ENCODE assay signal across 1 cellular context in the genomic region with DNA sequence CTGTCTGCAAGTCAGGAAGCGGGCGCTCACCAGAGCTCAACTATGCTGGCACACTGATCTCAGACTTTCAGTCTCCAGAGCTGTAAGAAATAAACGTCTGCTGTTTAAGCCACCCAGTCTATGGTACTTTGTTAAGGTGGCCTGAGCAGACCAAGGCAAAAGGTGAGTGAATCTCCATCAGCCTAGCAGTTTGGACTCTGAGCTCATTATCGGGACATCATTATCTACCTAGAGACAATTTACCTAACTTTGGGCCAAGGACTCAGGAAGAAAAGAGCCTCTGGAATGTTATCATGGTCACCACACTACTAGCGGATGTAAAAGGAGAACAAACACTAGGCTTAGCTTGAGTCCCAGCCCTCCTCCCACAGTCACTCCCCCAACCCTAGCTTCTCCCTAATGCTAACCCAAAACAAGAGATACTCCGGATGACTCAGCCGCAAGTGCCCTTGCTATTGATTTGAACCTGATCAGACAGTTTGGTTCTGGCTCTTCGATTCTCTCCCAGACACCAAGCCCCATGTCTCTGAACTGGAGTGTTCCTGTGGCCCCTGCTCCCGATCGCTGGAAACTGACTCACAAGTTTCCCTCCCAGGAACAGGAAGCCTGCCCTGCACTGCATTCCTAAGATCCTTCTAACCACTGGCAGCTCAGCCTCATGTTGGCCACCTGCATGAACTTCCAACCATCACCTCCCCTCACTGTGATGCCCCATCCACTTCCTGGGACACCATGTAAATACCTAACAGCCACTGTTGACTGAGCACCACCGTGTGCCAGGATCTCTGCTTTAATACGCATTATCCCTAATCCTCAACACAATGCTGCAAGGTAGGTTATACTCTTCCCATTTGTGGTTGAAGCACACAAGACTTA.
TF ChIP-seq lines count a peak whose summit lies in the region.

No MANE protein-coding gene starts in this region.

TF ChIP-seq in SK-N-SH, 30 proteins besides CTCF, POLR2A, EP300 and RAD21 (continued from another document):
- TF ChIP-seq, protein P1, sequence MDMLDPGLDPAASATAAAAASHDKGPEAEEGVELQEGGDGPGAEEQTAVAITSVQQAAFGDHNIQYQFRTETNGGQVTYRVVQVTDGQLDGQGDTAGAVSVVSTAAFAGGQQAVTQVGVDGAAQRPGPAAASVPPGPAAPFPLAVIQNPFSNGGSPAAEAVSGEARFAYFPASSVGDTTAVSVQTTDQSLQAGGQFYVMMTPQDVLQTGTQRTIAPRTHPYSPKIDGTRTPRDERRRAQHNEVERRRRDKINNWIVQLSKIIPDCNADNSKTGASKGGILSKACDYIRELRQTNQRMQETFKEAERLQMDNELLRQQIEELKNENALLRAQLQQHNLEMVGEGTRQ (IDR thresholded peaks at IDR 0.05; ENCODE audit: borderline replicate concordance, low read depth, low read length), result no peak
- TF ChIP-seq FOXM1 (IDR thresholded peaks at IDR 0.05; ENCODE audit: low read depth) (no peak), RFX5 (IDR thresholded peaks at IDR 0.05; ENCODE audit: low read length) (no peak), SMC3 (IDR thresholded peaks at IDR 0.05; ENCODE audit: low read depth, low read length) (no peak), FOSL2 (IDR thresholded peaks at IDR 0.05; ENCODE audit: borderline replicate concordance, low read depth) (peak; percentile 47; the same call in 1 of the 2 replicates), TCF12 (IDR thresholded peaks at IDR 0.05) (peak; percentile 82), TEAD4 (IDR thresholded peaks at IDR 0.05; ENCODE audit: borderline replicate concordance, insufficient read depth) (0 out of 2 replicates have a peak, but pooled peaks have one; percentile 15), NFIC (IDR thresholded peaks at IDR 0.05; ENCODE audit: borderline replicate concordance) (0 out of 2 replicates have a peak, but pooled peaks have one; percentile 11)
- TF ChIP-seq, protein P2, sequence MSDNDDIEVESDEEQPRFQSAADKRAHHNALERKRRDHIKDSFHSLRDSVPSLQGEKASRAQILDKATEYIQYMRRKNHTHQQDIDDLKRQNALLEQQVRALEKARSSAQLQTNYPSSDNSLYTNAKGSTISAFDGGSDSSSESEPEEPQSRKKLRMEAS (IDR thresholded peaks at IDR 0.05; ENCODE audit: low read depth), result peak; percentile 94
- TF ChIP-seq, protein P3, sequence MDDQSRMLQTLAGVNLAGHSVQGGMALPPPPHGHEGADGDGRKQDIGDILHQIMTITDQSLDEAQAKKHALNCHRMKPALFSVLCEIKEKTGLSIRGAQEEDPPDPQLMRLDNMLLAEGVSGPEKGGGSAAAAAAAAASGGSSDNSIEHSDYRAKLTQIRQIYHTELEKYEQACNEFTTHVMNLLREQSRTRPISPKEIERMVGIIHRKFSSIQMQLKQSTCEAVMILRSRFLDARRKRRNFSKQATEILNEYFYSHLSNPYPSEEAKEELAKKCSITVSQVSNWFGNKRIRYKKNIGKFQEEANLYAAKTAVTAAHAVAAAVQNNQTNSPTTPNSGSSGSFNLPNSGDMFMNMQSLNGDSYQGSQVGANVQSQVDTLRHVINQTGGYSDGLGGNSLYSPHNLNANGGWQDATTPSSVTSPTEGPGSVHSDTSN (IDR thresholded peaks at IDR 0.05), result 0 out of 2 replicates have a peak, but pooled peaks have one; percentile 22
- TF ChIP-seq, protein P4, sequence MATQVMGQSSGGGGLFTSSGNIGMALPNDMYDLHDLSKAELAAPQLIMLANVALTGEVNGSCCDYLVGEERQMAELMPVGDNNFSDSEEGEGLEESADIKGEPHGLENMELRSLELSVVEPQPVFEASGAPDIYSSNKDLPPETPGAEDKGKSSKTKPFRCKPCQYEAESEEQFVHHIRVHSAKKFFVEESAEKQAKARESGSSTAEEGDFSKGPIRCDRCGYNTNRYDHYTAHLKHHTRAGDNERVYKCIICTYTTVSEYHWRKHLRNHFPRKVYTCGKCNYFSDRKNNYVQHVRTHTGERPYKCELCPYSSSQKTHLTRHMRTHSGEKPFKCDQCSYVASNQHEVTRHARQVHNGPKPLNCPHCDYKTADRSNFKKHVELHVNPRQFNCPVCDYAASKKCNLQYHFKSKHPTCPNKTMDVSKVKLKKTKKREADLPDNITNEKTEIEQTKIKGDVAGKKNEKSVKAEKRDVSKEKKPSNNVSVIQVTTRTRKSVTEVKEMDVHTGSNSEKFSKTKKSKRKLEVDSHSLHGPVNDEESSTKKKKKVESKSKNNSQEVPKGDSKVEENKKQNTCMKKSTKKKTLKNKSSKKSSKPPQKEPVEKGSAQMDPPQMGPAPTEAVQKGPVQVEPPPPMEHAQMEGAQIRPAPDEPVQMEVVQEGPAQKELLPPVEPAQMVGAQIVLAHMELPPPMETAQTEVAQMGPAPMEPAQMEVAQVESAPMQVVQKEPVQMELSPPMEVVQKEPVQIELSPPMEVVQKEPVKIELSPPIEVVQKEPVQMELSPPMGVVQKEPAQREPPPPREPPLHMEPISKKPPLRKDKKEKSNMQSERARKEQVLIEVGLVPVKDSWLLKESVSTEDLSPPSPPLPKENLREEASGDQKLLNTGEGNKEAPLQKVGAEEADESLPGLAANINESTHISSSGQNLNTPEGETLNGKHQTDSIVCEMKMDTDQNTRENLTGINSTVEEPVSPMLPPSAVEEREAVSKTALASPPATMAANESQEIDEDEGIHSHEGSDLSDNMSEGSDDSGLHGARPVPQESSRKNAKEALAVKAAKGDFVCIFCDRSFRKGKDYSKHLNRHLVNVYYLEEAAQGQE (IDR thresholded peaks at IDR 0.05; ENCODE audit: low read depth, low read length), result 0 out of 2 replicates have a peak, but pooled peaks have one; percentile 39
